ENCODE assay signal across 8 cellular contexts in genomic region chr10:75405201-75406143, GRCh38. TPM values are rescaled to one million over a fixed set of nuclear protein-coding genes. Genes with fewer than 3 reads are reported as not detected.
DNase-seq lines count a peak whose midpoint lies in the region; ATAC-seq and TF ChIP-seq lines count a peak whose summit lies in the region.

No MANE protein-coding gene starts in this region.

- H3K27ac Mint-ChIP-seq in Calu3 (ENCODE audit: unreplicated experiment): no peak overlapping the region
- no peak overlapping the region for H3K27ac Mint-ChIP-seq in activated T-helper 17 cell treated with anti-CD3 and anti-CD28 coated beads, Interleukin-2, amount 50 U/mL, for 72 hours

- DNase-seq in Calu3: peak; percentile 36
- peak; percentile 87 for DNase-seq in NCI-H526 treated with DMSO at 0.1 percent for 48 hours (lab: John Stamatoyannopoulos, UW)
- DNase-seq in epithelial cell of esophagus (ENCODE audit: low read depth): peak; percentile 65
- DNase-seq in NCI-H2171 treated with DMSO at 0.1 percent for 48 hours (lab: John Stamatoyannopoulos, UW): no peak

- H3K9me3 ChIP-seq in neural cell (ENCODE audit: low read length): no peaks in the 10 kb centered on the region

- H3K9me3 Mint-ChIP-seq in Calu3 (ENCODE audit: low read depth, unreplicated experiment): no peaks in the 10 kb centered on the region
- peaks cover 3% of the 10 kb centered on the region for H3K9me3 Mint-ChIP-seq in activated T-helper 17 cell treated with anti-CD3 and anti-CD28 coated beads, Interleukin-2, amount 50 U/mL, for 72 hours

- H3K4me3 Mint-ChIP-seq in Calu3 (ENCODE audit: low read depth, unreplicated experiment): peak overlapping the region; percentile 95
- H3K4me3 Mint-ChIP-seq in activated T-helper 17 cell treated with anti-CD3 and anti-CD28 coated beads, Interleukin-2, amount 50 U/mL, for 72 hours: no peak overlapping the region

- H3K4me3 ChIP-seq in epithelial cell of esophagus (ENCODE audit: low read length): peak overlapping the region; percentile 96
- peak overlapping the region; percentile 94 for H3K4me3 ChIP-seq in neural cell (ENCODE audit: low read length)

- H3K4me1 Mint-ChIP-seq in Calu3 (ENCODE audit: low read depth, unreplicated experiment): peaks cover 17% of the 10 kb centered on the region
- H3K4me1 Mint-ChIP-seq in activated T-helper 17 cell treated with anti-CD3 and anti-CD28 coated beads, Interleukin-2, amount 50 U/mL, for 72 hours: peaks cover 14% of the 10 kb centered on the region

- no peaks in the 10 kb centered on the region for H4K20me1 ChIP-seq in neural cell (ENCODE audit: insufficient read depth)

- H2AFZ ChIP-seq in neural cell (ENCODE audit: low read depth, low read length): no peak overlapping the region

- CTCF ChIA-PET in Calu3 (lab: Charles Lee): no interaction called here

- TF ChIP-seq EP300 in neural cell (conservative IDR thresholded peaks at IDR 0.05; ENCODE audit: poor library complexity, severe bottlenecking): no peak

- intact Hi-C loops in Calu3 (cut with micrococcal nuclease; ENCODE audit: unreplicated experiment): loop anchor here (10.0 kb wide), 2 partner anchors 199 to 1139 kb away; no protein-coding TSS in a partner anchor

- H3K36me3 Mint-ChIP-seq in Calu3 (ENCODE audit: insufficient read depth, unreplicated experiment): peaks cover 78% of the 10 kb centered on the region
- H3K36me3 Mint-ChIP-seq in activated T-helper 17 cell treated with anti-CD3 and anti-CD28 coated beads, Interleukin-2, amount 50 U/mL, for 72 hours (ENCODE audit: low read depth): peaks cover 21% of the 10 kb centered on the region

- no peaks in the 10 kb centered on the region for H3K36me3 ChIP-seq in neural cell (ENCODE audit: insufficient read depth, low read length)

- no TSS peak for BruUV-seq in Calu3 (replicated peaks; lab: Mats Ljungman, UMichigan)

- peaks cover 5% of the 10 kb centered on the region for H3F3A ChIP-seq in neural cell (ENCODE audit: insufficient read depth, low read length, poor library complexity, severe bottlenecking)

- no peak for TF ChIP-seq RAD21 in neural cell (conservative IDR thresholded peaks at IDR 0.05)

- no peaks in the 10 kb centered on the region for H3K27me3 Mint-ChIP-seq in Calu3 (ENCODE audit: unreplicated experiment)
- H3K27me3 Mint-ChIP-seq in activated T-helper 17 cell treated with anti-CD3 and anti-CD28 coated beads, Interleukin-2, amount 50 U/mL, for 72 hours: peaks cover 44% of the 10 kb centered on the region

- peak overlapping the region; percentile 100 for H3K9ac ChIP-seq in neural cell (ENCODE audit: low read length)

- H3K4me2 ChIP-seq in neural cell (ENCODE audit: low read length): peak overlapping the region; percentile 90

- H3K9me2 ChIP-seq in neural cell (ENCODE audit: insufficient read depth, low read length): no peaks in the 10 kb centered on the region

- peak overlapping the region; percentile 99 for H3K27ac ChIP-seq in neural cell (ENCODE audit: low read length)

- peaks cover 65% of the 10 kb centered on the region for H3K27me3 ChIP-seq in neural cell (ENCODE audit: insufficient read depth, low read depth, low read length)

- TF ChIP-seq CTCF in Calu3 (IDR thresholded peaks at IDR 0.05; ENCODE audit: unreplicated experiment) (no peak), epithelial cell of esophagus (IDR thresholded peaks at IDR 0.05; ENCODE audit: insufficient read depth, low read depth, low read length, missing control alignments) (no peak), neural cell (IDR thresholded peaks at IDR 0.05; ENCODE audit: poor library complexity, severe bottlenecking) (no peak)

- ATAC-seq in activated T-helper 17 cell treated with anti-CD3 and anti-CD28 coated beads, Interleukin-2, amount 50 U/mL, for 72 hours (replicated peaks): no peak
- ATAC-seq in HG03097 (IDR thresholded peaks at IDR 0.05; ENCODE audit: low FRiP score, unreplicated experiment) (no peak), HG03139 (IDR thresholded peaks at IDR 0.05; ENCODE audit: unreplicated experiment) (no peak)

- H3K79me2 ChIP-seq in neural cell (replicated peaks; ENCODE audit: insufficient read depth, low read length): peaks cover 69% of the 10 kb centered on the region

TF ChIP-seq in neural cell, 6 proteins besides CTCF, POLR2A, EP300 and RAD21:
- TF ChIP-seq REST (IDR thresholded peaks at IDR 0.05; ENCODE audit: borderline replicate concordance) (peak; percentile 14), EZH2 (IDR thresholded peaks at IDR 0.05; ENCODE audit: borderline replicate concordance, insufficient read depth, low read length, poor library complexity, severe bottlenecking) (no peak), POLR2AphosphoS5 (IDR thresholded peaks at IDR 0.05) (peak; percentile 4)

RNA-seq across cellular contexts. Expression of gene ZNF503, which starts 3.9 kb away (rescaled TPM):
- total RNA-seq in Calu3 (2022): 12.5 and 12.8 TPM in 2 replicates
- polyA plus RNA-seq in neural cell: 41.4 and 49.9 TPM in 2 replicates
- polyA minus RNA-seq in neural cell: 89.5 and 107 TPM in 2 replicates
- total RNA-seq in activated T-helper 17 cell treated with anti-CD3 and anti-CD28 coated beads, Interleukin-2, amount 50 U/mL, for 72 hours: under 1 TPM; 0.13 to 0.30 TPM

RNA-seq across cellular contexts. Expression of gene LRMDA, which starts 26.0 kb away (rescaled TPM):
- 5.5 and 7.6 TPM in 2 replicates for total RNA-seq in Calu3 (2022)
- polyA plus RNA-seq in neural cell: 5.6 and 8.4 TPM in 2 replicates
- 16.6 and 21.2 TPM in 2 replicates for polyA minus RNA-seq in neural cell
- total RNA-seq in activated T-helper 17 cell treated with anti-CD3 and anti-CD28 coated beads, Interleukin-2, amount 50 U/mL, for 72 hours: not detected

Comparison
In these comparisons a context has a peak if more than half of its experiments do, and no peak if none do; other contexts are left out.
1. RNA of gene ZNF503, which starts 3.9 kb away (total RNA-seq): 12.5 to 12.8 TPM in Calu3; 0.13 to 0.30 TPM in activated T-helper 17 cell treated with anti-CD3 and anti-CD28 coated beads, Interleukin-2, amount 50 U/mL, for 72 hours; every median in the first group is over 10 times any median in the second.